In genomic region chr3:32180151-32180850, GRCh38 we compare ENCODE assay signal across 2 cellular contexts.
TF ChIP-seq lines count a peak whose summit lies in the region.

No MANE protein-coding gene starts in this region.

TF ChIP-seq in HepG2, 621 proteins besides CTCF, POLR2A, EP300 and RAD21:
- TF ChIP-seq, protein P1, sequence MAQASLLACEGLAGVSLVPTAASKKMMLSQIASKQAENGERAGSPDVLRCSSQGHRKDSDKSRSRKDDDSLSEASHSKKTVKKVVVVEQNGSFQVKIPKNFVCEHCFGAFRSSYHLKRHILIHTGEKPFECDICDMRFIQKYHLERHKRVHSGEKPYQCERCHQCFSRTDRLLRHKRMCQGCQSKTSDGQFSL (CRISPR knock-in tag; IDR thresholded peaks at IDR 0.05), result no peak
- TF ChIP-seq HHEX (CRISPR knock-in tag; IDR thresholded peaks at IDR 0.05), result no peak
- TF ChIP-seq, protein P2, sequence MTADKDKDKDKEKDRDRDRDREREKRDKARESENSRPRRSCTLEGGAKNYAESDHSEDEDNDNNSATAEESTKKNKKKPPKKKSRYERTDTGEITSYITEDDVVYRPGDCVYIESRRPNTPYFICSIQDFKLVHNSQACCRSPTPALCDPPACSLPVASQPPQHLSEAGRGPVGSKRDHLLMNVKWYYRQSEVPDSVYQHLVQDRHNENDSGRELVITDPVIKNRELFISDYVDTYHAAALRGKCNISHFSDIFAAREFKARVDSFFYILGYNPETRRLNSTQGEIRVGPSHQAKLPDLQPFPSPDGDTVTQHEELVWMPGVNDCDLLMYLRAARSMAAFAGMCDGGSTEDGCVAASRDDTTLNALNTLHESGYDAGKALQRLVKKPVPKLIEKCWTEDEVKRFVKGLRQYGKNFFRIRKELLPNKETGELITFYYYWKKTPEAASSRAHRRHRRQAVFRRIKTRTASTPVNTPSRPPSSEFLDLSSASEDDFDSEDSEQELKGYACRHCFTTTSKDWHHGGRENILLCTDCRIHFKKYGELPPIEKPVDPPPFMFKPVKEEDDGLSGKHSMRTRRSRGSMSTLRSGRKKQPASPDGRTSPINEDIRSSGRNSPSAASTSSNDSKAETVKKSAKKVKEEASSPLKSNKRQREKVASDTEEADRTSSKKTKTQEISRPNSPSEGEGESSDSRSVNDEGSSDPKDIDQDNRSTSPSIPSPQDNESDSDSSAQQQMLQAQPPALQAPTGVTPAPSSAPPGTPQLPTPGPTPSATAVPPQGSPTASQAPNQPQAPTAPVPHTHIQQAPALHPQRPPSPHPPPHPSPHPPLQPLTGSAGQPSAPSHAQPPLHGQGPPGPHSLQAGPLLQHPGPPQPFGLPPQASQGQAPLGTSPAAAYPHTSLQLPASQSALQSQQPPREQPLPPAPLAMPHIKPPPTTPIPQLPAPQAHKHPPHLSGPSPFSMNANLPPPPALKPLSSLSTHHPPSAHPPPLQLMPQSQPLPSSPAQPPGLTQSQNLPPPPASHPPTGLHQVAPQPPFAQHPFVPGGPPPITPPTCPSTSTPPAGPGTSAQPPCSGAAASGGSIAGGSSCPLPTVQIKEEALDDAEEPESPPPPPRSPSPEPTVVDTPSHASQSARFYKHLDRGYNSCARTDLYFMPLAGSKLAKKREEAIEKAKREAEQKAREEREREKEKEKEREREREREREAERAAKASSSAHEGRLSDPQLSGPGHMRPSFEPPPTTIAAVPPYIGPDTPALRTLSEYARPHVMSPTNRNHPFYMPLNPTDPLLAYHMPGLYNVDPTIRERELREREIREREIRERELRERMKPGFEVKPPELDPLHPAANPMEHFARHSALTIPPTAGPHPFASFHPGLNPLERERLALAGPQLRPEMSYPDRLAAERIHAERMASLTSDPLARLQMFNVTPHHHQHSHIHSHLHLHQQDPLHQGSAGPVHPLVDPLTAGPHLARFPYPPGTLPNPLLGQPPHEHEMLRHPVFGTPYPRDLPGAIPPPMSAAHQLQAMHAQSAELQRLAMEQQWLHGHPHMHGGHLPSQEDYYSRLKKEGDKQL (CRISPR knock-in tag; IDR thresholded peaks at IDR 0.05; ENCODE audit: low read depth), result no peak
- TF ChIP-seq USF2 (IDR thresholded peaks at IDR 0.05; ENCODE audit: low read depth, low read length), result no peak
- no peak for TF ChIP-seq USF2 (CRISPR knock-in tag; IDR thresholded peaks at IDR 0.05; ENCODE audit: borderline replicate concordance)
- TF ChIP-seq ZNF235 (CRISPR knock-in tag; IDR thresholded peaks at IDR 0.05; ENCODE audit: borderline replicate concordance), result no peak
- TF ChIP-seq KDM3A (CRISPR knock-in tag; IDR thresholded peaks at IDR 0.05; ENCODE audit: low read depth), result no peak
- no peak for TF ChIP-seq ZFY (CRISPR knock-in tag; IDR thresholded peaks at IDR 0.05)
- TF ChIP-seq ZNF484 (CRISPR knock-in tag; IDR thresholded peaks at IDR 0.05; ENCODE audit: borderline replicate concordance, low read depth), result no peak

TF ChIP-seq in SK-N-SH treated with all-trans-retinoic acid at 6 μM for 48 hours, 23 proteins besides CTCF, POLR2A, EP300 and RAD21:
- no peak for TF ChIP-seq ZC3H10 (CRISPR knock-in tag; IDR thresholded peaks at IDR 0.05)
TF ChIP-seq in SK-N-SH treated with all-trans-retinoic acid at 6 μM for 48 hours: peak in this region for 0.
